ENCODE assay signal across 16 cellular contexts in the genomic region with DNA sequence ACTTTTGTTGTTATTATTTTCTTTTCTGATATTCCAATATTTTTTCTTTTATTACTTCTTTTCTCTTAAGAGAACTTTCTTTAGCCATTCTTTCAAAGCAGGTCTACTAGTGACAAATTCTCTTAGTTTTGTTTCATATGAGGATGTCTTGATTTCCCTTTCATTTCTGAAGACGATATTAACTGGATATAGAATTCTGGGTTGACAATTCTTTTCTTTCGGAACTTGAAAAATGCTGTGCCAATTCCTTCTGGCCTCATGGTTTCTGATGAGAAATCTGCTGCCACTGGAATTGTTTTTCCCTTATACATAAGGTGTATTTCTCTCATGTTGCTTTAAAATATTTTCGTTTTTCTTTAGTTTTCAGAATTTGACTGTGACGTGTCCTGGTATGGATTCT.
DNase-seq lines count a peak whose midpoint lies in the region; TF ChIP-seq lines count a peak whose summit lies in the region.
"Had no signal": no experiment of that assay in that cellular context is flagged by ENCODE, and none has a peak within 500 bp of the region (broad histone marks: within the 10 kb centered on the region; RNA-seq: fewer than 3 reads in every experiment).

No MANE protein-coding gene starts in this region.

- H3K36me3 Mint-ChIP-seq in T-helper 2 cell treated with Interferon-gamma antibody and Interleukin-4, amounts not matched to agents 5 μg/mL and 100 μg/mL, for 36 hours (ENCODE audit: low read depth), result peaks cover 16% of the 10 kb centered on the region
- peaks cover 8% of the 10 kb centered on the region for H3K36me3 Mint-ChIP-seq in endodermal cell (ENCODE audit: low read depth)

- peaks cover 26% of the 10 kb centered on the region for H3K9me3 Mint-ChIP-seq in T-helper 2 cell treated with Interferon-gamma antibody and Interleukin-4, amounts not matched to agents 5 μg/mL and 100 μg/mL, for 36 hours
- peaks cover 27% of the 10 kb centered on the region for H3K9me3 Mint-ChIP-seq in endodermal cell

- H3K4me1 Mint-ChIP-seq in T-helper 2 cell treated with Interferon-gamma antibody and Interleukin-4, amounts not matched to agents 5 μg/mL and 100 μg/mL, for 36 hours (ENCODE audit: low read depth), result peaks cover 45% of the 10 kb centered on the region
- peaks cover 39% of the 10 kb centered on the region for H3K4me1 Mint-ChIP-seq in endodermal cell
- H3K4me1 Mint-ChIP-seq: B cell had no signal

- H3K4me1 ChIP-seq in HEK293 (ENCODE audit: control insufficient read depth, insufficient read depth, low read length), result peaks cover 15% of the 10 kb centered on the region
- H3K4me1 ChIP-seq in endodermal cell (ENCODE audit: control insufficient read depth, insufficient read depth, low read length), result peaks cover 4% of the 10 kb centered on the region
- no peaks in the 10 kb centered on the region for H3K4me1 ChIP-seq in MM.1S (ENCODE audit: low read length)

- H2AFZ ChIP-seq in MM.1S (ENCODE audit: low read length), result no peak overlapping the region

- H3K9me2 ChIP-seq in MM.1S (replicated peaks; ENCODE audit: insufficient read depth, low read length), result no peaks in the 10 kb centered on the region

- no peak overlapping the region for H3K4me2 ChIP-seq in MM.1S (ENCODE audit: low read depth, low read length)
- H3K4me2 ChIP-seq: A549; BLaER1 treated with 17β-estradiol and CSF1 and Interleukin-3, amounts not matched to agents 10 nM and 100 nM had no signal

- no peaks in the 10 kb centered on the region for H4K20me1 ChIP-seq in MM.1S (ENCODE audit: insufficient read depth, low read length)
- H4K20me1 ChIP-seq: BLaER1 treated with 17β-estradiol and CSF1 and Interleukin-3, amounts not matched to agents 10 nM and 100 nM had no signal

- POLR2A ChIA-PET in HEK293 (lab: Yijun Ruan, JAX), result no interaction called here

- H3F3A ChIP-seq in MM.1S (ENCODE audit: insufficient read depth, low read length), result no peaks in the 10 kb centered on the region

- TF ChIP-seq CTCF in HEK293 (tag by site-specific recombination; IDR thresholded peaks at IDR 0.05) (no peak), endodermal cell (conservative IDR thresholded peaks at IDR 0.05) (no peak), MM.1S (IDR thresholded peaks at IDR 0.05; ENCODE audit: low read length) (no peak)

- H3K9ac ChIP-seq in endodermal cell (ENCODE audit: extremely low read depth, low read length, poor library complexity, severe bottlenecking) (no peak overlapping the region), MM.1S (ENCODE audit: low read length) (no peak overlapping the region)
- H3K9ac ChIP-seq: BLaER1 treated with 17β-estradiol and CSF1 and Interleukin-3, amounts not matched to agents 10 nM and 100 nM had no signal

- H3K9me3 ChIP-seq in HEK293 (ENCODE audit: control insufficient read depth, insufficient read depth, low read depth, low read length) (no peaks in the 10 kb centered on the region), endodermal cell (ENCODE audit: control insufficient read depth, low read length) (peaks cover 28% of the 10 kb centered on the region), MM.1S (replicated peaks; ENCODE audit: insufficient read depth, low read length) (no peaks in the 10 kb centered on the region)
- H3K9me3 ChIP-seq: A549, Caco-2 had no signal

- H3K27ac Mint-ChIP-seq in T-helper 2 cell treated with Interferon-gamma antibody and Interleukin-4, amounts not matched to agents 5 μg/mL and 100 μg/mL, for 36 hours, result peak overlapping the region; percentile 79
- H3K27ac Mint-ChIP-seq in endodermal cell, result no peak overlapping the region
- H3K27ac Mint-ChIP-seq: B cell; CD4-positive, alpha-beta T cell; CD8-positive, alpha-beta T cell had no signal

- peaks cover 3% of the 10 kb centered on the region for H3K27me3 Mint-ChIP-seq in T-helper 2 cell treated with Interferon-gamma antibody and Interleukin-4, amounts not matched to agents 5 μg/mL and 100 μg/mL, for 36 hours (ENCODE audit: low read depth)
- no peaks in the 10 kb centered on the region for H3K27me3 Mint-ChIP-seq in endodermal cell (ENCODE audit: insufficient read depth)
- H3K27me3 Mint-ChIP-seq: CD4-positive, alpha-beta T cell had no signal

- H3K36me3 ChIP-seq in HEK293 (ENCODE audit: control insufficient read depth in 2 of 2, insufficient read depth in 1 of 2, low read length in 2 of 2) (no peaks in the 10 kb centered on the region), endodermal cell (ENCODE audit: control insufficient read depth, insufficient read depth, low read length) (no peaks in the 10 kb centered on the region), MM.1S (replicated peaks; ENCODE audit: insufficient read depth, low read length) (no peaks in the 10 kb centered on the region)
- H3K36me3 ChIP-seq: BLaER1 treated with 17β-estradiol and CSF1 and Interleukin-3, amounts not matched to agents 10 nM and 100 nM had no signal

- 96 to 98% methylated on average over 4 of the region's 4 CpGs for WGBS in endodermal cell (ENCODE audit: insufficient coverage in 1 of 2, insufficient read length in 1 of 2), 2 experiments

- H3K79me2 ChIP-seq in MM.1S (ENCODE audit: low read length), result no peaks in the 10 kb centered on the region

- no peaks in the 10 kb centered on the region for H3K27me3 ChIP-seq in endodermal cell (ENCODE audit: control insufficient read depth, insufficient read depth, low read length, poor library complexity, severe bottlenecking)
- no peaks in the 10 kb centered on the region for H3K27me3 ChIP-seq in MM.1S (replicated peaks; ENCODE audit: insufficient read depth, low read length)
- H3K27me3 ChIP-seq: BLaER1 treated with 17β-estradiol and CSF1 and Interleukin-3, amounts not matched to agents 10 nM and 100 nM had no signal

- H3K4me3 ChIP-seq in HEK293 (ENCODE audit: low read depth, low read length) (no peak overlapping the region), endodermal cell (ENCODE audit: low read length) (peak overlapping the region; percentile 57), MM.1S (ENCODE audit: low read length) (no peak overlapping the region)
- H3K4me3 ChIP-seq: A549; BLaER1 treated with 17β-estradiol and CSF1 and Interleukin-3, amounts not matched to agents 10 nM and 100 nM had no signal

- CTCF ChIA-PET in HEK293 (lab: Yijun Ruan, JAX), result no interaction called here

- no peak for DNase-seq in T-helper 2 cell treated with Interferon-gamma antibody and Interleukin-4, amounts not matched to agents 5 μg/mL and 100 μg/mL, for 36 hours (ENCODE audit: low spot score)
- DNase-seq in T-helper 2 cell (no peak), endodermal cell (no peak), MM.1S (no peak)
- DNase-seq: Caco-2; Calu3; CD4-positive, alpha-beta T cell; CD8-positive, alpha-beta T cell; DMS79 treated with DMSO at 0.1 percent for 48 hours; GF-D8 had no signal

- no peak overlapping the region for H3K4me3 Mint-ChIP-seq in T-helper 2 cell treated with Interferon-gamma antibody and Interleukin-4, amounts not matched to agents 5 μg/mL and 100 μg/mL, for 36 hours
- H3K4me3 Mint-ChIP-seq in endodermal cell, result no peak overlapping the region
- H3K4me3 Mint-ChIP-seq: B cell; CD8-positive, alpha-beta T cell had no signal

- H3K27ac ChIP-seq in HEK293 (ENCODE audit: extremely low read depth, low read depth, low read length) (no peak overlapping the region), endodermal cell (ENCODE audit: low read depth, low read length) (no peak overlapping the region), MM.1S (ENCODE audit: low read length) (no peak overlapping the region)
- H3K27ac ChIP-seq: 22Rv1; A549; BLaER1 treated with 17β-estradiol and CSF1 and Interleukin-3, amounts not matched to agents 10 nM and 100 nM; C4-2B had no signal

TF ChIP-seq in HEK293, 187 proteins besides CTCF, POLR2A, EP300 and RAD21 (continues in another document):
- TF ChIP-seq, protein P1, sequence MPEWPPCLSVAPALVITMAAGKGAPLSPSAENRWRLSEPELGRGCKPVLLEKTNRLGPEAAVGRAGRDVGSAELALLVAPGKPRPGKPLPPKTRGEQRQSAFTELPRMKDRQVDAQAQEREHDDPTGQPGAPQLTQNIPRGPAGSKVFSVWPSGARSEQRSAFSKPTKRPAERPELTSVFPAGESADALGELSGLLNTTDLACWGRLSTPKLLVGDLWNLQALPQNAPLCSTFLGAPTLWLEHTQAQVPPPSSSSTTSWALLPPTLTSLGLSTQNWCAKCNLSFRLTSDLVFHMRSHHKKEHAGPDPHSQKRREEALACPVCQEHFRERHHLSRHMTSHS (tag by site-specific recombination; IDR thresholded peaks at IDR 0.05), result no peak
- TF ChIP-seq, protein P2, sequence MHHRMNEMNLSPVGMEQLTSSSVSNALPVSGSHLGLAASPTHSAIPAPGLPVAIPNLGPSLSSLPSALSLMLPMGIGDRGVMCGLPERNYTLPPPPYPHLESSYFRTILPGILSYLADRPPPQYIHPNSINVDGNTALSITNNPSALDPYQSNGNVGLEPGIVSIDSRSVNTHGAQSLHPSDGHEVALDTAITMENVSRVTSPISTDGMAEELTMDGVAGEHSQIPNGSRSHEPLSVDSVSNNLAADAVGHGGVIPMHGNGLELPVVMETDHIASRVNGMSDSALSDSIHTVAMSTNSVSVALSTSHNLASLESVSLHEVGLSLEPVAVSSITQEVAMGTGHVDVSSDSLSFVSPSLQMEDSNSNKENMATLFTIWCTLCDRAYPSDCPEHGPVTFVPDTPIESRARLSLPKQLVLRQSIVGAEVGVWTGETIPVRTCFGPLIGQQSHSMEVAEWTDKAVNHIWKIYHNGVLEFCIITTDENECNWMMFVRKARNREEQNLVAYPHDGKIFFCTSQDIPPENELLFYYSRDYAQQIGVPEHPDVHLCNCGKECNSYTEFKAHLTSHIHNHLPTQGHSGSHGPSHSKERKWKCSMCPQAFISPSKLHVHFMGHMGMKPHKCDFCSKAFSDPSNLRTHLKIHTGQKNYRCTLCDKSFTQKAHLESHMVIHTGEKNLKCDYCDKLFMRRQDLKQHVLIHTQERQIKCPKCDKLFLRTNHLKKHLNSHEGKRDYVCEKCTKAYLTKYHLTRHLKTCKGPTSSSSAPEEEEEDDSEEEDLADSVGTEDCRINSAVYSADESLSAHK (tag by site-specific recombination; IDR thresholded peaks at IDR 0.05), result no peak
- TF ChIP-seq PRDM1 (tag by site-specific recombination; IDR thresholded peaks at IDR 0.05) (peak; percentile 57), ZNF629 (tag by site-specific recombination; IDR thresholded peaks at IDR 0.05) (no peak), ZNF600 (tag by site-specific recombination; IDR thresholded peaks at IDR 0.05) (no peak), TRIM28 (IDR thresholded peaks at IDR 0.05; ENCODE audit: borderline replicate concordance, low read length) (peak; percentile 49; the same call in 1 of the 2 replicates)
- TF ChIP-seq, protein P3, sequence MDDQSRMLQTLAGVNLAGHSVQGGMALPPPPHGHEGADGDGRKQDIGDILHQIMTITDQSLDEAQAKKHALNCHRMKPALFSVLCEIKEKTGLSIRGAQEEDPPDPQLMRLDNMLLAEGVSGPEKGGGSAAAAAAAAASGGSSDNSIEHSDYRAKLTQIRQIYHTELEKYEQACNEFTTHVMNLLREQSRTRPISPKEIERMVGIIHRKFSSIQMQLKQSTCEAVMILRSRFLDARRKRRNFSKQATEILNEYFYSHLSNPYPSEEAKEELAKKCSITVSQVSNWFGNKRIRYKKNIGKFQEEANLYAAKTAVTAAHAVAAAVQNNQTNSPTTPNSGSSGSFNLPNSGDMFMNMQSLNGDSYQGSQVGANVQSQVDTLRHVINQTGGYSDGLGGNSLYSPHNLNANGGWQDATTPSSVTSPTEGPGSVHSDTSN (CRISPR knock-in tag; IDR thresholded peaks at IDR 0.05), result no peak
